ENCODE assay signal across 1 cellular context in genomic region chr22:38861170-38861874, GRCh38.
TF ChIP-seq lines count a peak whose summit lies in the region.

No MANE protein-coding gene starts in this region.

TF ChIP-seq in GM12878, 131 proteins besides CTCF, POLR2A, EP300 and RAD21:
- TF ChIP-seq TCF7 (IDR thresholded peaks at IDR 0.05; ENCODE audit: borderline replicate concordance) (no peak), SMAD5 (IDR thresholded peaks at IDR 0.05; ENCODE audit: low read depth) (0 out of 2 replicates have a peak, but pooled peaks have one; percentile 35), YY1 (IDR thresholded peaks at IDR 0.05; ENCODE audit: low read depth, low read length) (no peak), BHLHE40 (IDR thresholded peaks at IDR 0.05; ENCODE audit: borderline replicate concordance in 1 of 2, low read depth in 2 of 2, low read length in 1 of 2) (no peak)
